ENCODE assay signal across 8 cellular contexts in genomic region chr4:88592600-88593448, GRCh38. TPM values are rescaled to one million over a fixed set of nuclear protein-coding genes. Genes with fewer than 3 reads are reported as not detected.
A peak's percentile ranks its signal among the peaks of the same experiment; 100 is the strongest.
DNase-seq lines count a peak whose midpoint lies in the region; TF ChIP-seq lines count a peak whose summit lies in the region.

No MANE protein-coding gene starts in this region.

- H3K9me2 ChIP-seq in hepatocyte (replicated peaks; ENCODE audit: insufficient read depth) = no peaks in the 10 kb centered on the region

- no peaks in the 10 kb centered on the region for H4K20me1 ChIP-seq in hepatocyte (ENCODE audit: insufficient read depth, poor library complexity, severe bottlenecking)

- DNase-seq in GM10248 (ENCODE audit: extremely low spot score) (peak; percentile 91), GOT3 (lab: John Stamatoyannopoulos, UW) (peak; percentile 26), LHCN-M2 (ENCODE audit: low read depth) (peak; percentile 79), T-helper 22 cell (ENCODE audit: low read depth) (peak; percentile 78), ascending aorta (ENCODE audit: low spot score in 2 of 2) (peak; percentile 49 to 88), hepatocyte (ENCODE audit: low spot score) (peak; percentile 91), retinal pigment epithelial cell (ENCODE audit: low read depth) (peak; percentile 60), NCI-H1694 treated with DMSO at 0.1 percent for 48 hours (lab: John Stamatoyannopoulos, UW) (no peak)

- peaks cover 2 to 12% of the 10 kb centered on the region in 2 donors for H3K4me1 ChIP-seq in ascending aorta
- peaks cover 18% of the 10 kb centered on the region for H3K4me1 ChIP-seq in hepatocyte (ENCODE audit: insufficient read depth)

- WGBS in hepatocyte (ENCODE audit: low lambda C conversion rate, missing lambda C conversion rate) = 2% methylated on average over 50 of the region's 89 CpGs

- H3K27me3 ChIP-seq in ascending aorta (no peaks in the 10 kb centered on the region), hepatocyte (no peaks in the 10 kb centered on the region)

- H2AFZ ChIP-seq in hepatocyte = peak overlapping the region; percentile 89

- intact Hi-C loops in ascending aorta (cut with DNase I) = loop anchor here (1.0 to 10.0 kb wide), 8 partner anchors 19 to 518 kb away; partner anchors contain the start of genes HERC5, PPM1K, PYURF and TIGD2

- CTCF ChIA-PET in GM10248 (lab: Yijun Ruan, JAX) = interaction anchor here (0.9 to 1.9 kb wide), 5 partner anchors 15 to 512 kb away, joined by 3 to 5 read pairs (median 3); no protein-coding TSS in a partner anchor

- H3K4me2 ChIP-seq in hepatocyte = peak overlapping the region; percentile 86

- POLR2A ChIA-PET in GM10248 (lab: Yijun Ruan, JAX) = interaction anchor here (0.6 kb wide), 1 partner anchor 96 kb away, joined by 6 read pairs; no protein-coding TSS in a partner anchor

- H3K36me3 ChIP-seq in ascending aorta = peaks cover 0 to 8% of the 10 kb centered on the region in 2 donors
- H3K36me3 ChIP-seq in hepatocyte (replicated peaks; ENCODE audit: insufficient read depth, low read depth) = no peaks in the 10 kb centered on the region

- H3K79me2 ChIP-seq in hepatocyte = peaks cover 13% of the 10 kb centered on the region

- H3K4me3 ChIP-seq in ascending aorta (peak overlapping the region; percentile 88 to 95), hepatocyte (peak overlapping the region; percentile 83), retinal pigment epithelial cell (ENCODE audit: low read length) (peak overlapping the region; percentile 81)

- TF ChIP-seq CTCF in GM10248 (IDR thresholded peaks at IDR 0.05; ENCODE audit: control extremely low read depth, extremely low read depth, low read depth, missing control alignments) = no peak
- TF ChIP-seq CTCF in ascending aorta (IDR thresholded peaks at IDR 0.05) = peak in 1 of 3 experiments; percentile 2
- no peak for TF ChIP-seq CTCF in hepatocyte (IDR thresholded peaks at IDR 0.05; ENCODE audit: poor library complexity)
- no peak for TF ChIP-seq CTCF in retinal pigment epithelial cell (conservative IDR thresholded peaks at IDR 0.05; ENCODE audit: low read depth, low read length)

- H3K9me3 ChIP-seq in ascending aorta (no peaks in the 10 kb centered on the region), hepatocyte (ENCODE audit: low read depth) (no peaks in the 10 kb centered on the region)

- peak overlapping the region; percentile 93 to 96 for H3K27ac ChIP-seq in ascending aorta
- peak overlapping the region; percentile 77 for H3K27ac ChIP-seq in hepatocyte

RNA-seq across cellular contexts. Expression of gene HERC3, which starts 0.5 kb away (rescaled TPM):
- 21.3 and 21.8 TPM in 2 replicates for total RNA-seq in LHCN-M2 (2014; rRNA removed)
- polyA plus RNA-seq in LHCN-M2 (2012) = 12.1 TPM
- total RNA-seq in ascending aorta = 16.2 TPM
- total RNA-seq in hepatocyte = 11.3 and 13.2 TPM in 2 replicates
- 8.6 and 11.7 TPM in 2 replicates for polyA plus RNA-seq in hepatocyte
